Comparison of ENCODE assay signal across 8 cellular contexts in the genomic region with DNA sequence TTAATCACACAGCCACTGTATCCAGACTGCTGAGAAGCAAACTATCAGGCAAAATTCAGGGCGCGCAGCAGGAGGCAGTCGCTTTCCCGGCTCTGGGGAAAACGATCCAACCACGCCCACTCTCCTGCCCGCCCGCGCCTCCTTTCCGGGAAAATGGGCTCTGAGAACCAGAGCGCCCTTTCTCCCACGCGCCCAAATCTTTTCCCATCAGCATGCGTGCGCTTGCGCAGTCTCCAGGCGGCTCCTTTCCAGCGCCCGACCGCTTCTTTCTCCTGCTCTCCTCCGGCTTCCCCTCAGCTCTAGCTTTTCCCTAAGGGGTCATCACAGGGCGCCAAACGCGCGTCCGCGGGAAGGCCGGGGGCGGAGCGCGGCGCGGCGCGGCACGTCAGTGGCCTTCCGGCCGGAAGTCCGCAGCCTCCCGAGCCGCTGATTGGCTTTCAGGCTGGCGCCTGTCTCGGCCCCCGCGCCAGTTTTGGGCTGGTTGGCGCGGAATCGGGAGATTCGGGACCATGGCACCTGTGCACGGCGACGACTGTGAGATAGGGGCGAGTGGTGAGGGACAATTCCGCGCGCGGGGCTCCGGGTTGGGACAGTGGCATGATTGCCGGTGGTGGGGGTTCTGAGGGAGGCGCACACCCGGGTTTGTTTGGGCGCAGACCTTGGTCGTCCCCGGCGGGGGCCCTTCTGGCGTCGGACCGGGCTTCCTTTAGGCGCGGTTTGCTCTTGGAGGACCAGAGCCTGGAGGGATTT. TPM values are rescaled to one million over a fixed set of nuclear protein-coding genes. Genes with fewer than 3 reads are reported as not detected.
DNase-seq lines count a peak whose midpoint lies in the region; ATAC-seq and TF ChIP-seq lines count a peak whose summit lies in the region.

A gene with protein sequence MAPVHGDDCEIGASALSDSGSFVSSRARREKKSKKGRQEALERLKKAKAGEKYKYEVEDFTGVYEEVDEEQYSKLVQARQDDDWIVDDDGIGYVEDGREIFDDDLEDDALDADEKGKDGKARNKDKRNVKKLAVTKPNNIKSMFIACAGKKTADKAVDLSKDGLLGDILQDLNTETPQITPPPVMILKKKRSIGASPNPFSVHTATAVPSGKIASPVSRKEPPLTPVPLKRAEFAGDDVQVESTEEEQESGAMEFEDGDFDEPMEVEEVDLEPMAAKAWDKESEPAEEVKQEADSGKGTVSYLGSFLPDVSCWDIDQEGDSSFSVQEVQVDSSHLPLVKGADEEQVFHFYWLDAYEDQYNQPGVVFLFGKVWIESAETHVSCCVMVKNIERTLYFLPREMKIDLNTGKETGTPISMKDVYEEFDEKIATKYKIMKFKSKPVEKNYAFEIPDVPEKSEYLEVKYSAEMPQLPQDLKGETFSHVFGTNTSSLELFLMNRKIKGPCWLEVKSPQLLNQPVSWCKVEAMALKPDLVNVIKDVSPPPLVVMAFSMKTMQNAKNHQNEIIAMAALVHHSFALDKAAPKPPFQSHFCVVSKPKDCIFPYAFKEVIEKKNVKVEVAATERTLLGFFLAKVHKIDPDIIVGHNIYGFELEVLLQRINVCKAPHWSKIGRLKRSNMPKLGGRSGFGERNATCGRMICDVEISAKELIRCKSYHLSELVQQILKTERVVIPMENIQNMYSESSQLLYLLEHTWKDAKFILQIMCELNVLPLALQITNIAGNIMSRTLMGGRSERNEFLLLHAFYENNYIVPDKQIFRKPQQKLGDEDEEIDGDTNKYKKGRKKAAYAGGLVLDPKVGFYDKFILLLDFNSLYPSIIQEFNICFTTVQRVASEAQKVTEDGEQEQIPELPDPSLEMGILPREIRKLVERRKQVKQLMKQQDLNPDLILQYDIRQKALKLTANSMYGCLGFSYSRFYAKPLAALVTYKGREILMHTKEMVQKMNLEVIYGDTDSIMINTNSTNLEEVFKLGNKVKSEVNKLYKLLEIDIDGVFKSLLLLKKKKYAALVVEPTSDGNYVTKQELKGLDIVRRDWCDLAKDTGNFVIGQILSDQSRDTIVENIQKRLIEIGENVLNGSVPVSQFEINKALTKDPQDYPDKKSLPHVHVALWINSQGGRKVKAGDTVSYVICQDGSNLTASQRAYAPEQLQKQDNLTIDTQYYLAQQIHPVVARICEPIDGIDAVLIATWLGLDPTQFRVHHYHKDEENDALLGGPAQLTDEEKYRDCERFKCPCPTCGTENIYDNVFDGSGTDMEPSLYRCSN (N-terminal part only) (plus strand): TSS at position 466 of the 750 bp plus-strand sequence. CDS start 44 bp downstream, at position 510.

- WGBS in lower leg skin, 2 donors = 0 to 55% methylated on average over 42 to 70 of the region's 70 CpGs

- peak within 1 kb of the TSS; percentile 52 to 67 for H3K4me3 ChIP-seq in CD4-positive, alpha-beta memory T cell (ENCODE audit: low read length in 2 of 2)
- H3K4me3 ChIP-seq in lower leg skin (ENCODE audit: low read depth, poor library complexity, severe bottlenecking) = peak within 1 kb of the TSS; percentile 43

- CTCF ChIA-PET in CD4-positive, alpha-beta memory T cell (lab: Charles Lee; ENCODE audit: partially characterized antibody) = no interaction called here
- CTCF ChIA-PET in activated CD4-positive, alpha-beta memory T cell treated with anti-CD3 and anti-CD28 coated beads, Interleukin-2, amount 10 ng/mL, durations not matched to agents 7 days and 5 days (lab: Charles Lee) = no interaction called here

- H3K9me3 Mint-ChIP-seq in CD4-positive, alpha-beta memory T cell = no peaks in the 10 kb centered on the region
- no peaks in the 10 kb centered on the region for H3K9me3 Mint-ChIP-seq in activated CD4-positive, alpha-beta memory T cell treated with anti-CD3 and anti-CD28 coated beads, Interleukin-2, amount 10 ng/mL, durations not matched to agents 7 days and 5 days

- peak within 1 kb of the TSS; percentile 88 to 92 (median 92) for H3K4me3 Mint-ChIP-seq in CD4-positive, alpha-beta memory T cell
- H3K4me3 Mint-ChIP-seq in activated CD4-positive, alpha-beta memory T cell treated with anti-CD3 and anti-CD28 coated beads, Interleukin-2, amount 10 ng/mL, durations not matched to agents 7 days and 5 days = peak within 1 kb of the TSS; percentile 88

- no peaks in the 10 kb centered on the region for H3K36me3 ChIP-seq in CD4-positive, alpha-beta memory T cell (ENCODE audit: insufficient read depth, low read length)

- DNase-seq in CD4-positive, alpha-beta memory T cell = peak; percentile 49 to 66 (median 57)
- DNase-seq in NCI-H82 (lab: John Stamatoyannopoulos, UW) = peak; percentile 99
- DNase-seq in activated CD4-positive, alpha-beta memory T cell treated with anti-CD3 and anti-CD28 coated beads, Interleukin-2, amount 10 ng/mL, durations not matched to agents 7 days and 5 days = peak; percentile 79
- peak; percentile 99 for DNase-seq in ecto neural progenitor cell (ENCODE audit: low spot score)
- peak; percentile 88 to 98 for DNase-seq in lower leg skin (ENCODE audit: low spot score in 2 of 2)
- DNase-seq in stimulated activated CD4-positive, alpha-beta T cell treated with anti-CD3 and anti-CD28 coated beads, Interleukin-4, amount 100 ng/mL, for 4 hours = peak; percentile 58 to 68

- H3K27me3 ChIP-seq in CD4-positive, alpha-beta memory T cell (ENCODE audit: insufficient read depth, low read length) = no peaks in the 10 kb centered on the region

- TF ChIP-seq POLR2A in lower leg skin (IDR thresholded peaks at IDR 0.05) = no peak

- H3K27ac ChIP-seq in CD4-positive, alpha-beta memory T cell (ENCODE audit: low read depth, low read length) = peak within 1 kb of the TSS; percentile 28

- H3K27ac Mint-ChIP-seq in CD4-positive, alpha-beta memory T cell = peak within 1 kb of the TSS; percentile 64 to 93 (median 82)
- H3K27ac Mint-ChIP-seq in activated CD4-positive, alpha-beta memory T cell treated with anti-CD3 and anti-CD28 coated beads, Interleukin-2, amount 10 ng/mL, durations not matched to agents 7 days and 5 days = peak within 1 kb of the TSS; percentile 82

- H3K27me3 Mint-ChIP-seq in CD4-positive, alpha-beta memory T cell = no peaks in the 10 kb centered on the region
- peaks cover 3% of the 10 kb centered on the region for H3K27me3 Mint-ChIP-seq in activated CD4-positive, alpha-beta memory T cell treated with anti-CD3 and anti-CD28 coated beads, Interleukin-2, amount 10 ng/mL, durations not matched to agents 7 days and 5 days

- no peaks in the 10 kb centered on the region for H3K9me3 ChIP-seq in CD4-positive, alpha-beta memory T cell (ENCODE audit: control insufficient read depth in 1 of 2, low read length in 2 of 2)

- intact Hi-C loops in CD4-positive, alpha-beta memory T cell (cut with micrococcal nuclease) = no loop called here
- intact Hi-C loops in lower leg skin (cut with DNase I; ENCODE audit: low total_unique reads) = no loop called here

- H3K4me1 ChIP-seq in CD4-positive, alpha-beta memory T cell (ENCODE audit: insufficient read depth, low read length) = peaks cover 12% of the 10 kb centered on the region

- POLR2A ChIA-PET in CD4-positive, alpha-beta memory T cell (lab: Charles Lee; ENCODE audit: partially characterized antibody) = no interaction called here
- POLR2A ChIA-PET in activated CD4-positive, alpha-beta memory T cell treated with anti-CD3 and anti-CD28 coated beads, Interleukin-2, amount 10 ng/mL, durations not matched to agents 7 days and 5 days (lab: Charles Lee) = interaction anchor here (1.0 to 1.8 kb wide), 2 partner anchors 50 to 911 kb away, joined by 3 to 4 read pairs; a partner anchor contains a TSS

- no peak for TF ChIP-seq CTCF in lower leg skin (IDR thresholded peaks at IDR 0.05)

- peaks cover 6 to 27% (median 16%) of the 10 kb centered on the region in 4 donors for H3K4me1 Mint-ChIP-seq in CD4-positive, alpha-beta memory T cell
- peaks cover 35% of the 10 kb centered on the region for H3K4me1 Mint-ChIP-seq in activated CD4-positive, alpha-beta memory T cell treated with anti-CD3 and anti-CD28 coated beads, Interleukin-2, amount 10 ng/mL, durations not matched to agents 7 days and 5 days

- ATAC-seq in GM19452 (IDR thresholded peaks at IDR 0.05; ENCODE audit: unreplicated experiment) (peak; percentile 96), HG03575 (IDR thresholded peaks at IDR 0.05; ENCODE audit: extremely low read depth, insufficient number of reproducible peaks, low FRiP score, unreplicated experiment) (peak; percentile 55)

- H3K36me3 Mint-ChIP-seq in CD4-positive, alpha-beta memory T cell = peaks cover 0 to 3% of the 10 kb centered on the region in 2 donors
- H3K36me3 Mint-ChIP-seq in activated CD4-positive, alpha-beta memory T cell treated with anti-CD3 and anti-CD28 coated beads, Interleukin-2, amount 10 ng/mL, durations not matched to agents 7 days and 5 days (ENCODE audit: low read depth) = peaks cover 12% of the 10 kb centered on the region

RNA-seq across cellular contexts. Expression of the gene that starts here (rescaled TPM):
- total RNA-seq in CD4-positive, alpha-beta memory T cell = 1 to 10 TPM; 8.7 to 9.1 TPM
- polyA plus RNA-seq in CD4-positive, alpha-beta memory T cell = 1 to 10 TPM; 4.9 to 5.4 TPM
- total RNA-seq in activated CD4-positive, alpha-beta memory T cell treated with anti-CD3 and anti-CD28 coated beads, Interleukin-2, amount 10 ng/mL, durations not matched to agents 7 days and 5 days = 10 to 100 TPM; 28.1 TPM
- total RNA-seq in lower leg skin = 10 to 100 TPM in 1 of 4 donors, 1 to 10 TPM in 3; 7.1 to 12.5 (median 8.1) TPM

Comparison
In these comparisons a context has a peak if more than half of its experiments do, and no peak if none do; other contexts are left out.
1. Peak in every context shown above with its lines: DNase-seq, ATAC-seq, H3K4me3 ChIP-seq and H3K27ac ChIP-seq.